In genomic region chr5:54807421-54807820, GRCh38 we compare ENCODE assay signal across 15 cellular contexts.
DNase-seq lines count a peak whose midpoint lies in the region; ATAC-seq and TF ChIP-seq lines count a peak whose summit lies in the region.
"Had no signal": no experiment of that assay in that cellular context is flagged by ENCODE, and none has a peak within 500 bp of the region (broad histone marks: within the 10 kb centered on the region; RNA-seq: fewer than 3 reads in every experiment).

No MANE protein-coding gene starts in this region.

- DNase-seq in AG08395 (ENCODE audit: low spot score) = peak; percentile 77
- peak; percentile 66 for DNase-seq in LHCN-M2 (ENCODE audit: low read depth)
- peak; percentile 80 for DNase-seq in choroid plexus epithelial cell (ENCODE audit: low read depth)
- no peak for DNase-seq in lower lobe of right lung
- no peak for DNase-seq in effector memory CD8-positive, alpha-beta T cell
- no peak for DNase-seq in activated T-cell treated with anti-CD3 and anti-CD28 coated beads, Interleukin-2, amount 50 U/mL, for 1 hour
- DNase-seq in natural killer cell = no peak
- DNase-seq in posterior cingulate gyrus = no peak
- DNase-seq: activated CD8-positive, alpha-beta T cell treated with anti-CD3 and anti-CD28 coated beads, Interleukin-2, amount 10 ng/mL, durations not matched to agents 7 days and 5 days; adrenal gland; C1 segment of cervical spinal cord; KBM-7; naive B cell; stimulated activated CD4-positive, alpha-beta T cell treated with anti-CD3 and anti-CD28 coated beads, Interleukin-15, amount 100 ng/mL, for 24 hours; stimulated activated naive B cell treated with anti-CD40 and anti-IgM and Interleukin-4, amounts not matched to agents 10 μg/mL and 1 μg/mL and 100 μg/mL, for 72 hours had no signal

- ATAC-seq in lower lobe of right lung = peak; percentile 56 to 75
- ATAC-seq in effector memory CD8-positive, alpha-beta T cell (replicated peaks) = no peak
- no peak for ATAC-seq in natural killer cell
- ATAC-seq: activated CD8-positive, alpha-beta T cell treated with anti-CD3 and anti-CD28 coated beads, Interleukin-2, amount 10 ng/mL, durations not matched to agents 7 days and 5 days had no signal

- H3K36me3 ChIP-seq in lower lobe of right lung = no peaks in the 10 kb centered on the region
- H3K36me3 ChIP-seq: adrenal gland had no signal

- intact Hi-C loops in lower lobe of right lung (cut with DNase I) = no loop called here
- intact Hi-C loops in natural killer cell (cut with micrococcal nuclease) = no loop called here
- intact Hi-C loops in posterior cingulate gyrus (cut with DNase I) = no loop called here

- no peaks in the 10 kb centered on the region for H3K4me1 Mint-ChIP-seq in effector memory CD8-positive, alpha-beta T cell (ENCODE audit: low read depth in 2 of 2)
- H3K4me1 Mint-ChIP-seq in natural killer cell = no peaks in the 10 kb centered on the region

- H3K4me1 ChIP-seq in lower lobe of right lung = no peaks in the 10 kb centered on the region
- H3K4me1 ChIP-seq: adrenal gland had no signal

- H3K4me3 ChIP-seq in choroid plexus epithelial cell (ENCODE audit: low read depth, low read length) (no peak overlapping the region), lower lobe of right lung (no peak overlapping the region)
- H3K4me3 ChIP-seq: adrenal gland had no signal

- H3K9me3 Mint-ChIP-seq in effector memory CD8-positive, alpha-beta T cell = no peaks in the 10 kb centered on the region
- no peaks in the 10 kb centered on the region for H3K9me3 Mint-ChIP-seq in natural killer cell

- H3K27ac Mint-ChIP-seq in effector memory CD8-positive, alpha-beta T cell = no peak overlapping the region
- H3K27ac Mint-ChIP-seq in natural killer cell = no peak overlapping the region
- H3K27ac Mint-ChIP-seq: activated CD8-positive, alpha-beta T cell treated with anti-CD3 and anti-CD28 coated beads, Interleukin-2, amount 10 ng/mL, durations not matched to agents 7 days and 5 days; naive B cell; stimulated activated naive B cell treated with anti-CD40 and anti-IgM and Interleukin-4, amounts not matched to agents 10 μg/mL and 1 μg/mL and 100 μg/mL, for 72 hours had no signal

- no peaks in the 10 kb centered on the region for H3K36me3 Mint-ChIP-seq in effector memory CD8-positive, alpha-beta T cell (ENCODE audit: insufficient read depth)
- no peaks in the 10 kb centered on the region for H3K36me3 Mint-ChIP-seq in natural killer cell
- H3K36me3 Mint-ChIP-seq: naive B cell; stimulated activated naive B cell treated with anti-CD40 and anti-IgM and Interleukin-4, amounts not matched to agents 10 μg/mL and 1 μg/mL and 100 μg/mL, for 72 hours had no signal

- no peak for TF ChIP-seq CTCF in choroid plexus epithelial cell (conservative IDR thresholded peaks at IDR 0.05; ENCODE audit: low read depth, low read length)
- no peak for TF ChIP-seq CTCF in lower lobe of right lung (IDR thresholded peaks at IDR 0.05)
- no peak for TF ChIP-seq CTCF in natural killer cell (IDR thresholded peaks at IDR 0.05)

- no peak overlapping the region for H3K27ac ChIP-seq in lower lobe of right lung
- H3K27ac ChIP-seq: adrenal gland had no signal

- H3K4me3 Mint-ChIP-seq in effector memory CD8-positive, alpha-beta T cell = no peak overlapping the region
- no peak overlapping the region for H3K4me3 Mint-ChIP-seq in natural killer cell
- H3K4me3 Mint-ChIP-seq: activated CD8-positive, alpha-beta T cell treated with anti-CD3 and anti-CD28 coated beads, Interleukin-2, amount 10 ng/mL, durations not matched to agents 7 days and 5 days; naive B cell; stimulated activated naive B cell treated with anti-CD40 and anti-IgM and Interleukin-4, amounts not matched to agents 10 μg/mL and 1 μg/mL and 100 μg/mL, for 72 hours had no signal

- H3K27me3 ChIP-seq in lower lobe of right lung (ENCODE audit: low read depth) = no peaks in the 10 kb centered on the region
- H3K27me3 ChIP-seq: adrenal gland had no signal

- peaks cover 0 to 21% of the 10 kb centered on the region in 2 donors for H3K27me3 Mint-ChIP-seq in effector memory CD8-positive, alpha-beta T cell
- no peaks in the 10 kb centered on the region for H3K27me3 Mint-ChIP-seq in natural killer cell (ENCODE audit: low read depth in 2 of 2)
- H3K27me3 Mint-ChIP-seq: naive B cell; stimulated activated naive B cell treated with anti-CD40 and anti-IgM and Interleukin-4, amounts not matched to agents 10 μg/mL and 1 μg/mL and 100 μg/mL, for 72 hours had no signal

- no peaks in the 10 kb centered on the region for H3K9me3 ChIP-seq in lower lobe of right lung
- H3K9me3 ChIP-seq: adrenal gland had no signal

Comparison
In these comparisons a context has a peak if more than half of its experiments do, and no peak if none do; other contexts are left out.
1. DNase-seq: peak in AG08395 (single experiment), LHCN-M2 (single experiment) and choroid plexus epithelial cell (single experiment); none in lower lobe of right lung (single experiment), effector memory CD8-positive, alpha-beta T cell (0 of 3), activated T-cell treated with anti-CD3 and anti-CD28 coated beads, Interleukin-2, amount 50 U/mL, for 1 hour (single experiment), natural killer cell (single experiment) and posterior cingulate gyrus (0 of 10).
2. ATAC-seq: peak in lower lobe of right lung (2 of 2); none in effector memory CD8-positive, alpha-beta T cell (single experiment) and natural killer cell (0 of 3).